1 cellular context compared by ENCODE assay signal in genomic region chr1:55249646-55250398, GRCh38.
TF ChIP-seq lines count a peak whose summit lies in the region.

No MANE protein-coding gene starts in this region.

TF ChIP-seq in K562, 482 proteins besides CTCF, POLR2A, EP300 and RAD21:
- TF ChIP-seq UBTF (IDR thresholded peaks at IDR 0.05; ENCODE audit: borderline replicate concordance in 1 of 2, low read depth in 2 of 2, low read length in 2 of 2) (no peak), HDAC6 (IDR thresholded peaks at IDR 0.05; ENCODE audit: low read depth, low read length) (no peak), RBM39 (optimal IDR thresholded peaks at IDR 0.05; ENCODE audit: low read depth, low read length) (no peak), ESRRA (IDR thresholded peaks at IDR 0.05; ENCODE audit: borderline replicate concordance, low read depth) (no peak), ARHGAP35 (IDR thresholded peaks at IDR 0.05; ENCODE audit: partially characterized antibody) (no peak), SMARCC2 (IDR thresholded peaks at IDR 0.05; ENCODE audit: low read depth) (no peak), ASH1L (IDR thresholded peaks at IDR 0.05; ENCODE audit: borderline replicate concordance, low read depth, partially characterized antibody) (no peak), HEY1 (CRISPR knock-in tag; IDR thresholded peaks at IDR 0.05; ENCODE audit: borderline replicate concordance) (no peak), TFAM (CRISPR knock-in tag; conservative IDR thresholded peaks at IDR 0.05) (no peak), ZNF407 (IDR thresholded peaks at IDR 0.05; ENCODE audit: low read depth) (no peak), TEAD2 (tag; IDR thresholded peaks at IDR 0.05) (no peak), ZNF639 (CRISPR knock-in tag; conservative IDR thresholded peaks at IDR 0.05 in 1 of 2, IDR thresholded peaks at IDR 0.05 in 1 of 2) (no peak), FOXK2 (conservative IDR thresholded peaks at IDR 0.05 in 1 of 2, IDR thresholded peaks at IDR 0.05 in 1 of 2; ENCODE audit: low read depth in 2 of 2) (no peak), ZNF311 (CRISPR knock-in tag; IDR thresholded peaks at IDR 0.05) (no peak), YY1 (IDR thresholded peaks at IDR 0.05; ENCODE audit: borderline replicate concordance in 1 of 3, control insufficient read depth in 1 of 3, extremely low read depth in 1 of 3, insufficient read depth in 3 of 3, insufficient read length in 1 of 3, insufficient replicate concordance in 2 of 3, low read depth in 1 of 3, low read length in 2 of 3) (no peak), CREBBP (IDR thresholded peaks at IDR 0.05; ENCODE audit: low read depth, low read length) (no peak), MBD1 (CRISPR knock-in tag; IDR thresholded peaks at IDR 0.05) (no peak), THRAP3 (IDR thresholded peaks at IDR 0.05; ENCODE audit: borderline replicate concordance) (no peak), NR2C2 (CRISPR knock-in tag; IDR thresholded peaks at IDR 0.05) (no peak), NR2C2 (tag; IDR thresholded peaks at IDR 0.05) (no peak)
